In genomic region chr5:54547711-54548250, GRCh38 we compare ENCODE assay signal across 13 cellular contexts. TPM values are rescaled to one million over a fixed set of nuclear protein-coding genes. Genes with fewer than 3 reads are reported as not detected.
A peak's percentile ranks its signal among the peaks of the same experiment; 100 is the strongest.
DNase-seq lines count a peak whose midpoint lies in the region; ATAC-seq and TF ChIP-seq lines count a peak whose summit lies in the region.
"Had no signal": no experiment of that assay in that cellular context is flagged by ENCODE, and none has a peak within 500 bp of the region (broad histone marks: within the 10 kb centered on the region; RNA-seq: fewer than 3 reads in every experiment).

No MANE protein-coding gene starts in this region.

- H3K4me3 ChIP-seq in AG10803 (ENCODE audit: low read length): no peak overlapping the region
- H3K4me3 ChIP-seq: suprapubic skin had no signal

- ATAC-seq in HG03442 (IDR thresholded peaks at IDR 0.05; ENCODE audit: unreplicated experiment) (no peak), HG03097 (IDR thresholded peaks at IDR 0.05; ENCODE audit: low FRiP score, unreplicated experiment) (no peak), GM18867 (IDR thresholded peaks at IDR 0.05; ENCODE audit: unreplicated experiment) (no peak)
- ATAC-seq: HCT116 had no signal

- no peak for TF ChIP-seq CTCF in AG10803 (conservative IDR thresholded peaks at IDR 0.05; ENCODE audit: low read length)

- DNase-seq in AG10803 (ENCODE audit: low read depth) (peak; percentile 87), NCI-H2029 treated with DMSO at 0.1 percent for 48 hours (lab: John Stamatoyannopoulos, UW) (peak; percentile 76), fibroblast of peridontal ligament (ENCODE audit: extremely low read depth) (peak; percentile 91), myocyte (ENCODE audit: low read depth) (peak; percentile 69), NCI-H1436 treated with DMSO at 0.1 percent for 48 hours (lab: John Stamatoyannopoulos, UW) (no peak)
- DNase-seq: activated CD8-positive, alpha-beta memory T cell treated with anti-CD3 and anti-CD28 coated beads for 24 hours; CD8-positive, alpha-beta memory T cell; stimulated activated CD4-positive, alpha-beta T cell treated with anti-CD3 and anti-CD28 coated beads, Interleukin-2, amount 100 ng/mL, for 24 hours had no signal

RNA-seq across cellular contexts. Expression of gene SNX18, which starts 30.2 kb away (rescaled TPM):
- total RNA-seq in myocyte: 90.8 and 93.9 TPM in 2 replicates
- 36.2 TPM for polyA plus RNA-seq in myocyte (2012)
